Comparison of ENCODE assay signal across 14 cellular contexts in the genomic region with DNA sequence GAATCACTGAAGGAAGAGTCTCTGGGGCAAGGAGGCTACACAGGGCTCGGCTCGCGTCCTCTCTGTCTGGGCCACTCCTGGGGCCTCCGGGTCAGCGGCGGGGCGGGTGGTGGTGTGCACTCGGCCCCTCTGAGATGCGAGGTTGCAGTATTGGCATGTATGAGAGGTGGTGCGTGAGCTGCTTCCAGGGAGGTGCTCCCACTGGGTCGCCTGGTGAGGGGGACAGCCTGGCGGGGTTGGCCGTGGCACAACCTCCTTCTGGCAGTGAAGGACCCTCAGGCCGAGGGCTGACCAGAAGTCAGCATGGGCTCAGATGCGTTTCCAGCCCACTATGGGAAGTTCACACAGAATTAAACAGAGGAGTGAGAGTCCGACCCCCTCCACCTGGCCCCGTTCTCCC. TPM values are rescaled to one million over a fixed set of nuclear protein-coding genes. Genes with fewer than 3 reads are reported as not detected.
A peak's percentile ranks its signal among the peaks of the same experiment; 100 is the strongest.
DNase-seq lines count a peak whose midpoint lies in the region; ATAC-seq and TF ChIP-seq lines count a peak whose summit lies in the region.
"Had no signal": no experiment of that assay in that cellular context is flagged by ENCODE, and none has a peak within 500 bp of the region (broad histone marks: within the 10 kb centered on the region; RNA-seq: fewer than 3 reads in every experiment).

No MANE protein-coding gene starts in this region.

- DNase-seq in activated CD4-positive, alpha-beta T cell treated with anti-CD3 and anti-CD28 coated beads, Interleukin-2, amount 10 ng/mL, durations not matched to agents 7 days and 5 days: no peak
- DNase-seq in activated CD4-positive, alpha-beta T cell treated with anti-CD3 and anti-CD28 coated beads, Interleukin-2, amount 10 ng/mL, durations not matched to agents 24 days and 14 days: no peak
- DNase-seq in endothelial cell (ENCODE audit: low spot score): no peak
- no peak for DNase-seq in tibial artery
- no peak for DNase-seq in amygdala (lab: John Stamatoyannopoulos, UW)
- no peak for DNase-seq in NCI-H748 (lab: John Stamatoyannopoulos, UW; ENCODE audit: unreplicated experiment)
- DNase-seq: amniotic stem cell; CD4-positive, alpha-beta memory T cell; immature natural killer cell; MM.1S; NCI-H2107 had no signal

- no peak overlapping the region for H3K4me3 ChIP-seq in tibial artery

- H3K4me3 Mint-ChIP-seq in activated CD4-positive, alpha-beta T cell treated with anti-CD3 and anti-CD28 coated beads, Interleukin-2, amount 10 ng/mL, durations not matched to agents 7 days and 5 days: no peak overlapping the region
- no peak overlapping the region for H3K4me3 Mint-ChIP-seq in activated CD4-positive, alpha-beta T cell treated with anti-CD3 and anti-CD28 coated beads, Interleukin-2, amount 10 ng/mL, durations not matched to agents 24 days and 14 days
- H3K4me3 Mint-ChIP-seq in endothelial cell (ENCODE audit: unreplicated experiment) (no peak overlapping the region), nephron (no peak overlapping the region)
- H3K4me3 Mint-ChIP-seq: CD4-positive, alpha-beta memory T cell; immature natural killer cell had no signal

- H3K27me3 Mint-ChIP-seq in activated CD4-positive, alpha-beta T cell treated with anti-CD3 and anti-CD28 coated beads, Interleukin-2, amount 10 ng/mL, durations not matched to agents 7 days and 5 days: peaks cover 10% of the 10 kb centered on the region
- H3K27me3 Mint-ChIP-seq in activated CD4-positive, alpha-beta T cell treated with anti-CD3 and anti-CD28 coated beads, Interleukin-2, amount 10 ng/mL, durations not matched to agents 24 days and 14 days: no peaks in the 10 kb centered on the region
- H3K27me3 Mint-ChIP-seq in endothelial cell (ENCODE audit: unreplicated experiment) (peaks cover 20% of the 10 kb centered on the region), nephron (ENCODE audit: low read depth) (peaks cover 10% of the 10 kb centered on the region)

- H3K9me3 Mint-ChIP-seq in activated CD4-positive, alpha-beta T cell treated with anti-CD3 and anti-CD28 coated beads, Interleukin-2, amount 10 ng/mL, durations not matched to agents 7 days and 5 days: no peaks in the 10 kb centered on the region
- H3K9me3 Mint-ChIP-seq in activated CD4-positive, alpha-beta T cell treated with anti-CD3 and anti-CD28 coated beads, Interleukin-2, amount 10 ng/mL, durations not matched to agents 24 days and 14 days: no peaks in the 10 kb centered on the region
- H3K9me3 Mint-ChIP-seq in endothelial cell (ENCODE audit: unreplicated experiment): no peaks in the 10 kb centered on the region
- H3K9me3 Mint-ChIP-seq in nephron: no peaks in the 10 kb centered on the region
- H3K9me3 Mint-ChIP-seq: CD4-positive, alpha-beta memory T cell; immature natural killer cell had no signal

- intact Hi-C loops in activated CD4-positive, alpha-beta T cell treated with anti-CD3 and anti-CD28 coated beads, Interleukin-2, amount 10 ng/mL, durations not matched to agents 24 days and 14 days (cut with micrococcal nuclease): no loop called here
- intact Hi-C loops in tibial artery (cut with DNase I; ENCODE audit: low total_unique reads): no loop called here

- TF ChIP-seq CTCF in endothelial cell (IDR thresholded peaks at IDR 0.05; ENCODE audit: unreplicated experiment) (no peak), nephron (IDR thresholded peaks at IDR 0.05; ENCODE audit: unreplicated experiment in 3 of 3) (no peak), tibial artery (IDR thresholded peaks at IDR 0.05) (no peak)

- ATAC-seq in GM21825 (IDR thresholded peaks at IDR 0.05; ENCODE audit: unreplicated experiment): no peak

- peaks cover 13% of the 10 kb centered on the region for H3K4me1 Mint-ChIP-seq in activated CD4-positive, alpha-beta T cell treated with anti-CD3 and anti-CD28 coated beads, Interleukin-2, amount 10 ng/mL, durations not matched to agents 7 days and 5 days
- H3K4me1 Mint-ChIP-seq in activated CD4-positive, alpha-beta T cell treated with anti-CD3 and anti-CD28 coated beads, Interleukin-2, amount 10 ng/mL, durations not matched to agents 24 days and 14 days: peaks cover 14% of the 10 kb centered on the region
- H3K4me1 Mint-ChIP-seq in endothelial cell (ENCODE audit: unreplicated experiment) (peaks cover 6% of the 10 kb centered on the region), nephron (peaks cover 24% of the 10 kb centered on the region)

- no peaks in the 10 kb centered on the region for H3K36me3 Mint-ChIP-seq in activated CD4-positive, alpha-beta T cell treated with anti-CD3 and anti-CD28 coated beads, Interleukin-2, amount 10 ng/mL, durations not matched to agents 7 days and 5 days (ENCODE audit: low read depth)
- no peaks in the 10 kb centered on the region for H3K36me3 Mint-ChIP-seq in activated CD4-positive, alpha-beta T cell treated with anti-CD3 and anti-CD28 coated beads, Interleukin-2, amount 10 ng/mL, durations not matched to agents 24 days and 14 days (ENCODE audit: low read depth)
- no peaks in the 10 kb centered on the region for H3K36me3 Mint-ChIP-seq in endothelial cell (ENCODE audit: low read depth, unreplicated experiment)
- no peaks in the 10 kb centered on the region for H3K36me3 Mint-ChIP-seq in nephron (ENCODE audit: low read depth)
- H3K36me3 Mint-ChIP-seq: CD4-positive, alpha-beta memory T cell; immature natural killer cell had no signal

- CTCF ChIA-PET in activated CD4-positive, alpha-beta T cell treated with anti-CD3 and anti-CD28 coated beads, Interleukin-2, amount 10 ng/mL, durations not matched to agents 7 days and 5 days (lab: Charles Lee): no interaction called here

- no peaks in the 10 kb centered on the region for H3K9me3 ChIP-seq in tibial artery

- peak overlapping the region; percentile 19 for H3K27ac Mint-ChIP-seq in activated CD4-positive, alpha-beta T cell treated with anti-CD3 and anti-CD28 coated beads, Interleukin-2, amount 10 ng/mL, durations not matched to agents 7 days and 5 days
- H3K27ac Mint-ChIP-seq in activated CD4-positive, alpha-beta T cell treated with anti-CD3 and anti-CD28 coated beads, Interleukin-2, amount 10 ng/mL, durations not matched to agents 24 days and 14 days: no peak overlapping the region
- peak overlapping the region; percentile 8 for H3K27ac Mint-ChIP-seq in endothelial cell (ENCODE audit: unreplicated experiment)
- peak overlapping the region in 2 of 3 experiments; percentile 22 to 69 for H3K27ac Mint-ChIP-seq in nephron

- H3K36me3 ChIP-seq in tibial artery: no peaks in the 10 kb centered on the region

- POLR2A ChIA-PET in activated CD4-positive, alpha-beta T cell treated with anti-CD3 and anti-CD28 coated beads, Interleukin-2, amount 10 ng/mL, durations not matched to agents 7 days and 5 days (lab: Charles Lee): no interaction called here

- peaks cover 0 to 53% (median 44%) of the 10 kb centered on the region in 4 donors for H3K4me1 ChIP-seq in tibial artery

- peak overlapping the region; percentile 93 to 98 for H3K27ac ChIP-seq in tibial artery
- H3K27ac ChIP-seq: VCaP had no signal

- no peaks in the 10 kb centered on the region for H3K27me3 ChIP-seq in tibial artery

RNA-seq across cellular contexts. Expression of a gene that starts 38.5 kb away (rescaled TPM):
- 1 to 10 TPM; 2.8 to 3.1 TPM for total RNA-seq in activated CD4-positive, alpha-beta T cell treated with anti-CD3 and anti-CD28 coated beads, Interleukin-2, amount 10 ng/mL, durations not matched to agents 7 days and 5 days
- total RNA-seq in activated CD4-positive, alpha-beta T cell treated with anti-CD3 and anti-CD28 coated beads, Interleukin-2, amount 10 ng/mL, durations not matched to agents 24 days and 14 days: 3.1 and 3.2 TPM in 2 replicates
- total RNA-seq in endothelial cell (ENCODE audit: unreplicated experiment): 61.1 TPM

Comparison
In these comparisons a context has a peak if more than half of its experiments do, and no peak if none do; other contexts are left out.
1. RNA of a gene that starts 38.5 kb away (total RNA-seq): 61.1 TPM in endothelial cell (single experiment); 3.1 to 3.2 TPM in activated CD4-positive, alpha-beta T cell treated with anti-CD3 and anti-CD28 coated beads, Interleukin-2, amount 10 ng/mL, durations not matched to agents 24 days and 14 days and 2.8 to 3.1 TPM in activated CD4-positive, alpha-beta T cell treated with anti-CD3 and anti-CD28 coated beads, Interleukin-2, amount 10 ng/mL, durations not matched to agents 7 days and 5 days; every median in the first group is over 10 times any median in the second.